1 cellular context compared by ENCODE assay signal in genomic region chr12:56377310-56377988, GRCh38.
TF ChIP-seq lines count a peak whose summit lies in the region.

No MANE protein-coding gene starts in this region.

TF ChIP-seq in K562, 482 proteins besides CTCF, POLR2A, EP300 and RAD21 (continues in another document):
- no peak for TF ChIP-seq ZNF707 (CRISPR knock-in tag; conservative IDR thresholded peaks at IDR 0.05)
- TF ChIP-seq ZBTB11 (CRISPR knock-in tag; IDR thresholded peaks at IDR 0.05) = no peak
- TF ChIP-seq, protein P1, sequence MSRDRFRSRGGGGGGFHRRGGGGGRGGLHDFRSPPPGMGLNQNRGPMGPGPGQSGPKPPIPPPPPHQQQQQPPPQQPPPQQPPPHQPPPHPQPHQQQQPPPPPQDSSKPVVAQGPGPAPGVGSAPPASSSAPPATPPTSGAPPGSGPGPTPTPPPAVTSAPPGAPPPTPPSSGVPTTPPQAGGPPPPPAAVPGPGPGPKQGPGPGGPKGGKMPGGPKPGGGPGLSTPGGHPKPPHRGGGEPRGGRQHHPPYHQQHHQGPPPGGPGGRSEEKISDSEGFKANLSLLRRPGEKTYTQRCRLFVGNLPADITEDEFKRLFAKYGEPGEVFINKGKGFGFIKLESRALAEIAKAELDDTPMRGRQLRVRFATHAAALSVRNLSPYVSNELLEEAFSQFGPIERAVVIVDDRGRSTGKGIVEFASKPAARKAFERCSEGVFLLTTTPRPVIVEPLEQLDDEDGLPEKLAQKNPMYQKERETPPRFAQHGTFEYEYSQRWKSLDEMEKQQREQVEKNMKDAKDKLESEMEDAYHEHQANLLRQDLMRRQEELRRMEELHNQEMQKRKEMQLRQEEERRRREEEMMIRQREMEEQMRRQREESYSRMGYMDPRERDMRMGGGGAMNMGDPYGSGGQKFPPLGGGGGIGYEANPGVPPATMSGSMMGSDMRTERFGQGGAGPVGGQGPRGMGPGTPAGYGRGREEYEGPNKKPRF (IDR thresholded peaks at IDR 0.05; ENCODE audit: low read depth, low read length) = no peak
- TF ChIP-seq POLR2AphosphoS5 (IDR thresholded peaks at IDR 0.05; ENCODE audit: control insufficient read depth, insufficient read depth, low read depth, low read length) = peak; percentile 79; the same call in 1 of the 2 replicates
- no peak for TF ChIP-seq ZNF354B (CRISPR knock-in tag; IDR thresholded peaks at IDR 0.05)
- TF ChIP-seq PHB2 (IDR thresholded peaks at IDR 0.05; ENCODE audit: low read depth) = no peak
- TF ChIP-seq, protein P2, sequence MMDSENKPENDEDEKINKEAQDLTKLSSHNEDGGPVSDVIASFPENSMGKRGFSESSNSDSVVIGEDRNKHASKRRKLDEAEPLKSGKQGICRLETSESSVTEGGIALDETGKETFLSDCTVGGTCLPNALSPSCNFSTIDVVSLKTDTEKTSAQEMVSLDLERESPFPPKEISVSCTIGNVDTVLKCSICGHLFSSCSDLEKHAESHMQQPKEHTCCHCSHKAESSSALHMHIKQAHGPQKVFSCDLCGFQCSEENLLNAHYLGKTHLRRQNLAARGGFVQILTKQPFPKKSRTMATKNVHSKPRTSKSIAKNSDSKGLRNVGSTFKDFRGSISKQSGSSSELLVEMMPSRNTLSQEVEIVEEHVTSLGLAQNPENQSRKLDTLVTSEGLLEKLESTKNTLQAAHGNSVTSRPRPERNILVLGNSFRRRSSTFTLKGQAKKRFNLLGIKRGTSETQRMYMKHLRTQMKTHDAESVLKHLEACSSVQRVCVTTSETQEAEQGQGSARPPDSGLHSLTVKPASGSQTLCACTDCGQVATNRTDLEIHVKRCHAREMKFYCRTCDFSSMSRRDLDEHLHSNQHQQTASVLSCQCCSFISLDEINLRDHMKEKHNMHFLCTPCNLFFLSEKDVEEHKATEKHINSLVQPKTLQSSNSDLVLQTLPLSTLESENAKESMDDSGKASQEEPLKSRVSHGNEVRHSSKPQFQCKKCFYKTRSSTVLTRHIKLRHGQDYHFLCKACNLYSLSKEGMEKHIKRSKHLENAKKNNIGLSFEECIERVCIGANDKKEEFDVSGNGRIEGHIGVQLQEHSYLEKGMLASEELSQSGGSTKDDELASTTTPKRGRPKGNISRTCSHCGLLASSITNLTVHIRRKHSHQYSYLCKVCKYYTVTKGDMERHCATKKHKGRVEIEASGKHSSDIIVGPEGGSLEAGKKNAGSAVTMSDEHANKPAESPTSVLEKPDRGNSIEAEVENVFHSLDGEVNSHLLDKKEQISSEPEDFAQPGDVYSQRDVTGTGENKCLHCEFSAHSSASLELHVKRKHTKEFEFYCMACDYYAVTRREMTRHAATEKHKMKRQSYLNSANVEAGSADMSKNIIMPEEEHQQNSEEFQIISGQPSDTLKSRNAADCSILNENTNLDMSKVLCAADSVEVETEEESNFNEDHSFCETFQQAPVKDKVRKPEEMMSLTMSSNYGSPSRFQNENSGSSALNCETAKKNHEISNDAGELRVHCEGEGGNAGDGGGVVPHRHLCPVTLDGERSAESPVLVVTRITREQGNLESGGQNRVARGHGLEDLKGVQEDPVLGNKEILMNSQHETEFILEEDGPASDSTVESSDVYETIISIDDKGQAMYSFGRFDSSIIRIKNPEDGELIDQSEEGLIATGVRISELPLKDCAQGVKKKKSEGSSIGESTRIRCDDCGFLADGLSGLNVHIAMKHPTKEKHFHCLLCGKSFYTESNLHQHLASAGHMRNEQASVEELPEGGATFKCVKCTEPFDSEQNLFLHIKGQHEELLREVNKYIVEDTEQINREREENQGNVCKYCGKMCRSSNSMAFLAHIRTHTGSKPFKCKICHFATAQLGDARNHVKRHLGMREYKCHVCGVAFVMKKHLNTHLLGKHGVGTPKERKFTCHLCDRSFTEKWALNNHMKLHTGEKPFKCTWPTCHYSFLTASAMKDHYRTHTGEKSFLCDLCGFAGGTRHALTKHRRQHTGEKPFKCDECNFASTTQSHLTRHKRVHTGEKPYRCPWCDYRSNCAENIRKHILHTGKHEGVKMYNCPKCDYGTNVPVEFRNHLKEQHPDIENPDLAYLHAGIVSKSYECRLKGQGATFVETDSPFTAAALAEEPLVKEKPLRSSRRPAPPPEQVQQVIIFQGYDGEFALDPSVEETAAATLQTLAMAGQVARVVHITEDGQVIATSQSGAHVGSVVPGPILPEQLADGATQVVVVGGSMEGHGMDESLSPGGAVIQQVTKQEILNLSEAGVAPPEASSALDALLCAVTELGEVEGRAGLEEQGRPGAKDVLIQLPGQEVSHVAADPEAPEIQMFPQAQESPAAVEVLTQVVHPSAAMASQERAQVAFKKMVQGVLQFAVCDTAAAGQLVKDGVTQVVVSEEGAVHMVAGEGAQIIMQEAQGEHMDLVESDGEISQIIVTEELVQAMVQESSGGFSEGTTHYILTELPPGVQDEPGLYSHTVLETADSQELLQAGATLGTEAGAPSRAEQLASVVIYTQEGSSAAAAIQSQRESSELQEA (IDR thresholded peaks at IDR 0.05; ENCODE audit: low read depth) = no peak
- no peak for TF ChIP-seq BRCA1 (IDR thresholded peaks at IDR 0.05)
- TF ChIP-seq BRCA1 (CRISPR knock-in tag; IDR thresholded peaks at IDR 0.05) = no peak
- no peak for TF ChIP-seq YBX1 (IDR thresholded peaks at IDR 0.05)
- TF ChIP-seq RFX7 (CRISPR knock-in tag; IDR thresholded peaks at IDR 0.05) = no peak
- no peak for TF ChIP-seq ZKSCAN8 (CRISPR knock-in tag; IDR thresholded peaks at IDR 0.05)
- no peak for TF ChIP-seq STAT6 (CRISPR knock-in tag; IDR thresholded peaks at IDR 0.05)
- no peak for TF ChIP-seq KDM2B (CRISPR knock-in tag; IDR thresholded peaks at IDR 0.05)
- no peak; a peak in 1 of 4 replicates for TF ChIP-seq HDAC1 (IDR thresholded peaks at IDR 0.05)
- no peak for TF ChIP-seq ZNF561 (CRISPR knock-in tag; conservative IDR thresholded peaks at IDR 0.05)
- TF ChIP-seq GTF3C2 (IDR thresholded peaks at IDR 0.05; ENCODE audit: borderline replicate concordance, extremely low read depth, insufficient read length) = no peak
- no peak for TF ChIP-seq ATF6 (CRISPR knock-in tag; IDR thresholded peaks at IDR 0.05)
- TF ChIP-seq ZFX (CRISPR knock-in tag; IDR thresholded peaks at IDR 0.05) = no peak
- no peak for TF ChIP-seq SRSF1 (IDR thresholded peaks at IDR 0.05; ENCODE audit: low read depth, low read length)
- no peak for TF ChIP-seq PURB (CRISPR knock-in tag; IDR thresholded peaks at IDR 0.05; ENCODE audit: low read depth)
- TF ChIP-seq ZNF507 (tag; conservative IDR thresholded peaks at IDR 0.05) = no peak
- TF ChIP-seq CBX3 (IDR thresholded peaks at IDR 0.05; ENCODE audit: borderline replicate concordance in 1 of 2, low read length in 2 of 2) = no peak
- TF ChIP-seq ZNF384 (IDR thresholded peaks at IDR 0.05; ENCODE audit: low read depth, low read length) = no peak
- TF ChIP-seq ZNF830 (CRISPR knock-in tag; IDR thresholded peaks at IDR 0.05) = no peak
- TF ChIP-seq HDAC6 (IDR thresholded peaks at IDR 0.05; ENCODE audit: low read depth, low read length) = no peak
- no peak for TF ChIP-seq ZNF76 (CRISPR knock-in tag; IDR thresholded peaks at IDR 0.05; ENCODE audit: borderline replicate concordance)
- TF ChIP-seq CHD2 (IDR thresholded peaks at IDR 0.05; ENCODE audit: low read depth, low read length) = no peak
- TF ChIP-seq CSDE1 (IDR thresholded peaks at IDR 0.05) = no peak
- TF ChIP-seq ARID2 (IDR thresholded peaks at IDR 0.05) = peak; percentile 84
- no peak for TF ChIP-seq ZKSCAN1 (IDR thresholded peaks at IDR 0.05; ENCODE audit: low read depth, low read length)
- TF ChIP-seq MEF2A (IDR thresholded peaks at IDR 0.05; ENCODE audit: control insufficient read depth, low read depth, low read length) = no peak
- no peak for TF ChIP-seq SMARCA5 (IDR thresholded peaks at IDR 0.05)
- TF ChIP-seq, protein P3, sequence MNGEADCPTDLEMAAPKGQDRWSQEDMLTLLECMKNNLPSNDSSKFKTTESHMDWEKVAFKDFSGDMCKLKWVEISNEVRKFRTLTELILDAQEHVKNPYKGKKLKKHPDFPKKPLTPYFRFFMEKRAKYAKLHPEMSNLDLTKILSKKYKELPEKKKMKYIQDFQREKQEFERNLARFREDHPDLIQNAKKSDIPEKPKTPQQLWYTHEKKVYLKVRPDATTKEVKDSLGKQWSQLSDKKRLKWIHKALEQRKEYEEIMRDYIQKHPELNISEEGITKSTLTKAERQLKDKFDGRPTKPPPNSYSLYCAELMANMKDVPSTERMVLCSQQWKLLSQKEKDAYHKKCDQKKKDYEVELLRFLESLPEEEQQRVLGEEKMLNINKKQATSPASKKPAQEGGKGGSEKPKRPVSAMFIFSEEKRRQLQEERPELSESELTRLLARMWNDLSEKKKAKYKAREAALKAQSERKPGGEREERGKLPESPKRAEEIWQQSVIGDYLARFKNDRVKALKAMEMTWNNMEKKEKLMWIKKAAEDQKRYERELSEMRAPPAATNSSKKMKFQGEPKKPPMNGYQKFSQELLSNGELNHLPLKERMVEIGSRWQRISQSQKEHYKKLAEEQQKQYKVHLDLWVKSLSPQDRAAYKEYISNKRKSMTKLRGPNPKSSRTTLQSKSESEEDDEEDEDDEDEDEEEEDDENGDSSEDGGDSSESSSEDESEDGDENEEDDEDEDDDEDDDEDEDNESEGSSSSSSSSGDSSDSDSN (IDR thresholded peaks at IDR 0.05; ENCODE audit: borderline replicate concordance in 1 of 2, low read depth in 2 of 2, low read length in 2 of 2) = no peak
